8 cellular contexts compared by ENCODE assay signal in genomic region chr12:111812881-111813741, GRCh38. TPM values are rescaled to one million over a fixed set of nuclear protein-coding genes. Genes with fewer than 3 reads are reported as not detected.
DNase-seq lines count a peak whose midpoint lies in the region; TF ChIP-seq lines count a peak whose summit lies in the region.

No MANE protein-coding gene starts in this region.

- peaks cover 4% of the 10 kb centered on the region for H3K27me3 Mint-ChIP-seq in neural progenitor cell (ENCODE audit: insufficient read depth, low read depth)

- TF ChIP-seq CTCF in AG04450 (IDR thresholded peaks at IDR 0.05; ENCODE audit: low read depth, low read length) (peak; percentile 85), neural progenitor cell (IDR thresholded peaks at IDR 0.05) (peak; percentile 82)

- no peak overlapping the region for H3K4me2 ChIP-seq in neural progenitor cell

- no peaks in the 10 kb centered on the region for H3K79me2 ChIP-seq in neural progenitor cell (ENCODE audit: low read depth)

- peaks cover 4% of the 10 kb centered on the region for H3F3A ChIP-seq in neural progenitor cell (ENCODE audit: low read depth)

- no peaks in the 10 kb centered on the region for H3K4me1 ChIP-seq in neural progenitor cell

- H2AFZ ChIP-seq in neural progenitor cell (replicated peaks), result no peak overlapping the region

- peaks cover 1% of the 10 kb centered on the region for H3K36me3 Mint-ChIP-seq in neural progenitor cell

- H3K4me3 Mint-ChIP-seq in neural progenitor cell, result no peak overlapping the region

- POLR2A ChIA-PET in AG04450 (lab: Yijun Ruan, JAX), result interaction anchor here (1.0 to 1.2 kb wide), 2 partner anchors 47 to 127 kb away, joined by 3 to 7 read pairs; partner anchors contain the start of genes ACAD10, ALDH2 and BRAP

- H3K9me3 Mint-ChIP-seq in neural progenitor cell, result no peaks in the 10 kb centered on the region

- H4K20me1 ChIP-seq in neural progenitor cell (ENCODE audit: low read depth), result no peaks in the 10 kb centered on the region

- H3K9me3 ChIP-seq in AG04450 (ENCODE audit: control insufficient read depth, insufficient read depth, low read length) (no peaks in the 10 kb centered on the region), MG63 (no peaks in the 10 kb centered on the region), neural progenitor cell (ENCODE audit: low read depth) (no peaks in the 10 kb centered on the region)

- H3K36me3 ChIP-seq in MG63 (peaks cover 3% of the 10 kb centered on the region; the same call in 1 of the 2 replicates), neural progenitor cell (no peaks in the 10 kb centered on the region)

- H3K27ac Mint-ChIP-seq in neural progenitor cell, result no peak overlapping the region

- CTCF ChIA-PET in AG04450 (lab: Charles Lee), result interaction anchor here (0.5 to 8.6 kb wide), 42 partner anchors 9 to 1515 kb away, joined by 3 to 145 read pairs (median 5); partner anchors contain the start of genes ACAD10, ALDH2 and BRAP

- H3K4me1 Mint-ChIP-seq in neural progenitor cell, result peaks cover 9% of the 10 kb centered on the region

- H3K27ac ChIP-seq in AG04450 (ENCODE audit: low read depth, low read length) (no peak overlapping the region), neural progenitor cell (no peak overlapping the region)

- H3K9ac ChIP-seq in neural progenitor cell, result no peak overlapping the region

- H3K4me3 ChIP-seq in AG04450 (ENCODE audit: low read depth, low read length) (no peak overlapping the region), MG63 (no peak overlapping the region), neural progenitor cell (no peak overlapping the region)

- DNase-seq in AG04450 (ENCODE audit: low read depth, low spot score) (peak; percentile 51), GM19240 (ENCODE audit: insufficient read length, low spot score) (peak; percentile 67), MG63 (peak; percentile 61), SHP77 (lab: John Stamatoyannopoulos, UW) (peak; percentile 77 to 82), fibroblast of the conjunctiva (ENCODE audit: low read depth) (peak; percentile 82), neural progenitor cell (ENCODE audit: low spot score) (peak; percentile 92), stromal cell of bone marrow (ENCODE audit: low read depth) (peak; percentile 71)
- peak; percentile 17 to 37 for DNase-seq in activated T-helper 1 cell treated with anti-CD3 and anti-CD28 coated beads, Interleukin-2, amount 50 U/mL, for 16 hours (ENCODE audit: low read depth in 1 of 2, low spot score in 1 of 2)

- H3K27me3 ChIP-seq in AG04450 (ENCODE audit: control insufficient read depth, insufficient read depth, low read length) (no peaks in the 10 kb centered on the region), MG63 (no peaks in the 10 kb centered on the region; the same call in 1 of the 2 replicates), neural progenitor cell (no peaks in the 10 kb centered on the region)

RNA-seq across cellular contexts. Expression of gene MAPKAPK5, which starts 28.9 kb away (rescaled TPM):
- polyA plus RNA-seq in AG04450 (2011; rRNA removed), result 32.1 and 33.5 TPM in 2 replicates
- 27.0 and 36.3 TPM in 2 replicates for polyA minus RNA-seq in AG04450 (2011; rRNA and poly(A)+ RNA removed)
- 22.5 and 46.4 TPM in 2 replicates for total RNA-seq in MG63 (2014; rRNA removed; shearing (Covaris generic); ENCODE audit: low replicate concordance)
- 70.8 and 89.8 TPM in 2 replicates for total RNA-seq in neural progenitor cell (ENCODE audit: low replicate concordance)

RNA-seq across cellular contexts. Expression of gene ALDH2, which starts 46.4 kb away (rescaled TPM):
- 84.1 and 90.8 TPM in 2 replicates for polyA plus RNA-seq in AG04450 (2011; rRNA removed)
- 42.2 and 53.0 TPM in 2 replicates for polyA minus RNA-seq in AG04450 (2011; rRNA and poly(A)+ RNA removed)
- 55.8 and 61.9 TPM in 2 replicates for total RNA-seq in MG63 (2014; rRNA removed; shearing (Covaris generic); ENCODE audit: low replicate concordance)
- 60.0 and 107 TPM in 2 replicates for total RNA-seq in neural progenitor cell (ENCODE audit: low replicate concordance)

Comparison
In these comparisons a context has a peak if more than half of its experiments do, and no peak if none do; other contexts are left out.
1. DNase-seq: peak in every context shown above with its lines; median percentile 92 in neural progenitor cell; 82 in fibroblast of the conjunctiva; 80 in SHP77; 71 in stromal cell of bone marrow; 67 in GM19240; 61 in MG63; 51 in AG04450; 27 in activated T-helper 1 cell treated with anti-CD3 and anti-CD28 coated beads, Interleukin-2, amount 50 U/mL, for 16 hours.